24 cellular contexts compared by ENCODE assay signal in the genomic region with DNA sequence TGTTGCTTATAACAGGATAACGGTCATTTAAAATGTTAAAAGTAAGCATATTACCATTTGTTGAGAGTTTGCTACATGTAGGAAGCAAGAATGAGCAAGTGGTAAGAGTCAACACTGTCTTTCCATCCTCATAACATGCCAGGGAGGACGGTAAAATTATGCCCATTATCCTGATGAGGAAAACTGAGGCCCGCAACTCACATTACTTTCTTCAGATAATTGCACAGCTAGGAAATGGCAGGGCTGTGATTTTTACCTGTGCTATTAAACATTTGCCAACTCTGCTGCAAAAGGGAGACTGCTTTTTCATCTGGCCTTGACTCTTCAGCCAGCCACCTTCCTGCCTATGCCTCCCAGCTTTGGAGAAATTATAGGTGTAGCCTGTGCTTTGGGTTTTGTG.
DNase-seq lines count a peak whose midpoint lies in the region; ATAC-seq, FAIRE-seq and TF ChIP-seq lines count a peak whose summit lies in the region.
"Had no signal": no experiment of that assay in that cellular context is flagged by ENCODE, and none has a peak within 500 bp of the region (broad histone marks: within the 10 kb centered on the region; RNA-seq: fewer than 3 reads in every experiment).

No MANE protein-coding gene starts in this region.

- no peaks in the 10 kb centered on the region for H3K27me3 ChIP-seq in HepG2 (ENCODE audit: control insufficient read depth in 1 of 2, insufficient read depth in 2 of 2, low read length in 2 of 2)
- no peaks in the 10 kb centered on the region for H3K27me3 ChIP-seq in right lobe of liver
- H3K27me3 ChIP-seq in OCI-LY1 (ENCODE audit: insufficient read depth, low read length), result no peaks in the 10 kb centered on the region
- no peaks in the 10 kb centered on the region for H3K27me3 ChIP-seq in body of pancreas
- H3K27me3 ChIP-seq: BE2C, BLaER1 had no signal

- TF ChIP-seq EP300 in HepG2 (IDR thresholded peaks at IDR 0.05; ENCODE audit: low read depth in 2 of 2, low read length in 2 of 2) (no peak), HepG2 (CRISPR knock-in tag; IDR thresholded peaks at IDR 0.05; ENCODE audit: borderline replicate concordance) (no peak)

- H3K36me3 Mint-ChIP-seq in stimulated activated memory B cell treated with anti-CD40 and anti-IgM and Interleukin-4, amounts not matched to agents 10 μg/mL and 1 μg/mL and 100 μg/mL, for 72 hours, result no peaks in the 10 kb centered on the region
- H3K36me3 Mint-ChIP-seq in activated naive CD8-positive, alpha-beta T cell treated with anti-CD3 and anti-CD28 coated beads, Interleukin-2, amount 50 U/mL, for 24 hours (ENCODE audit: low read depth), result no peaks in the 10 kb centered on the region
- H3K36me3 Mint-ChIP-seq: CD14-positive monocyte; CD8-positive, alpha-beta T cell had no signal

- H3K4me3 ChIP-seq in HepG2 (replicated peaks in 1 of 3; ENCODE audit: insufficient read depth in 1 of 3, low read depth in 2 of 3, low read length in 3 of 3) (no peak overlapping the region), right lobe of liver (no peak overlapping the region), OCI-LY1 (ENCODE audit: low read depth, low read length, poor library complexity, severe bottlenecking) (no peak overlapping the region), body of pancreas (no peak overlapping the region)
- H3K4me3 ChIP-seq: BLaER1 had no signal

- no peaks in the 10 kb centered on the region for H3K27me3 Mint-ChIP-seq in stimulated activated memory B cell treated with anti-CD40 and anti-IgM and Interleukin-4, amounts not matched to agents 10 μg/mL and 1 μg/mL and 100 μg/mL, for 72 hours
- H3K27me3 Mint-ChIP-seq in activated naive CD8-positive, alpha-beta T cell treated with anti-CD3 and anti-CD28 coated beads, Interleukin-2, amount 50 U/mL, for 24 hours, result no peaks in the 10 kb centered on the region
- H3K27me3 Mint-ChIP-seq: CD4-positive, alpha-beta T cell had no signal

- H2AFZ ChIP-seq in HepG2 (ENCODE audit: low read length) (no peak overlapping the region), OCI-LY1 (ENCODE audit: low read length) (no peak overlapping the region)

- intact Hi-C loops in HepG2 (cut with micrococcal nuclease; ENCODE audit: unreplicated experiment) (no loop called here), right lobe of liver (cut with DNase I) (no loop called here), body of pancreas (cut with DNase I) (no loop called here)

- H3K9me2 ChIP-seq in OCI-LY1 (ENCODE audit: low read depth, low read length), result no peaks in the 10 kb centered on the region

- CTCF ChIA-PET in HepG2 (lab: Yijun Ruan, JAX; ENCODE audit: low intra/inter-chr PET ratio, low total read pairs), result no interaction called here

- H3K27ac Mint-ChIP-seq in stimulated activated memory B cell treated with anti-CD40 and anti-IgM and Interleukin-4, amounts not matched to agents 10 μg/mL and 1 μg/mL and 100 μg/mL, for 72 hours, result peak overlapping the region; percentile 81
- H3K27ac Mint-ChIP-seq in activated naive CD8-positive, alpha-beta T cell treated with anti-CD3 and anti-CD28 coated beads, Interleukin-2, amount 50 U/mL, for 24 hours, result no peak overlapping the region
- H3K27ac Mint-ChIP-seq: CD14-positive monocyte; CD4-positive, alpha-beta T cell; CD8-positive, alpha-beta T cell had no signal

- peaks cover 9% of the 10 kb centered on the region for H3F3A ChIP-seq in OCI-LY1 (ENCODE audit: insufficient read depth, low read length)

- in situ Hi-C loops in HepG2 (cut with HindIII; ENCODE audit: extremely low pct_ligation_motif_present, low pct_unique_long_range_greater_than_20kb), result no loop called here

- TF ChIP-seq RAD21 in HepG2 (CRISPR knock-in tag; IDR thresholded peaks at IDR 0.05), result no peak

- POLR2A ChIA-PET in HepG2 (lab: Yijun Ruan, JAX), result no interaction called here

- H3K4me1 Mint-ChIP-seq in stimulated activated memory B cell treated with anti-CD40 and anti-IgM and Interleukin-4, amounts not matched to agents 10 μg/mL and 1 μg/mL and 100 μg/mL, for 72 hours, result peaks cover 31% of the 10 kb centered on the region
- H3K4me1 Mint-ChIP-seq in activated naive CD8-positive, alpha-beta T cell treated with anti-CD3 and anti-CD28 coated beads, Interleukin-2, amount 50 U/mL, for 24 hours, result peaks cover 12% of the 10 kb centered on the region
- H3K4me1 Mint-ChIP-seq: CD14-positive monocyte had no signal

- WGBS in HepG2 (ENCODE audit: low lambda C conversion rate), result 87% methylated on average over 3 of the region's 3 CpGs
- WGBS in right lobe of liver (ENCODE audit: insufficient coverage, low coverage, low lambda C conversion rate, missing lambda C conversion rate), result 100% methylated on average over 3 of the region's 3 CpGs
- whole genome bisulfite sequencing in body of pancreas, 2 donors, result 91 to 92% methylated on average over 3 of the region's 3 CpGs

- no peaks in the 10 kb centered on the region for H3K79me2 ChIP-seq in HepG2 (ENCODE audit: insufficient read depth, low read length)
- no peaks in the 10 kb centered on the region for H3K79me2 ChIP-seq in OCI-LY1 (ENCODE audit: insufficient read depth, low read length)

- H4K20me1 ChIP-seq in HepG2 (ENCODE audit: insufficient read depth, low read length) (no peaks in the 10 kb centered on the region), OCI-LY1 (ENCODE audit: insufficient read depth, low read length) (no peaks in the 10 kb centered on the region)
- H4K20me1 ChIP-seq: BLaER1 had no signal

- H3K9me3 ChIP-seq in HepG2 (ENCODE audit: low read length) (peaks cover 6% of the 10 kb centered on the region), right lobe of liver (no peaks in the 10 kb centered on the region), OCI-LY1 (ENCODE audit: low read length) (no peaks in the 10 kb centered on the region), body of pancreas (no peaks in the 10 kb centered on the region)
- H3K9me3 ChIP-seq: BE2C, BLaER1 had no signal

- DNase-seq in HepG2 (ENCODE audit: low spot score), result no peak
- no peak for DNase-seq in right lobe of liver
- DNase-seq in body of pancreas, result no peak
- DNase-seq in SKM-1 treated with dmso at 0.1 percent for 144 hours (lab: John Stamatoyannopoulos, UW; ENCODE audit: unreplicated experiment), result no peak
- no peak for DNase-seq in activated naive CD8-positive, alpha-beta T cell treated with anti-CD3 and anti-CD28 coated beads, Interleukin-2, amount 50 U/mL, for 24 hours
- no peak for DNase-seq in Kasumi-1 (lab: John Stamatoyannopoulos, UW)
- DNase-seq: ACHN; BE2C; C1 segment of cervical spinal cord; Caco-2; Calu3; CD4-positive, alpha-beta T cell; CD8-positive, alpha-beta T cell; DMS79 treated with DMSO at 0.1 percent for 48 hours; GF-D8 had no signal

- TF ChIP-seq CTCF in HepG2 (CRISPR knock-in tag; IDR thresholded peaks at IDR 0.05), result no peak
- no peak for TF ChIP-seq CTCF in right lobe of liver (IDR thresholded peaks at IDR 0.05)
- no peak for TF ChIP-seq CTCF in OCI-LY1 (IDR thresholded peaks at IDR 0.05; ENCODE audit: low read length)
- TF ChIP-seq CTCF in body of pancreas (IDR thresholded peaks at IDR 0.05), result no peak

- no peak overlapping the region for H3K9ac ChIP-seq in HepG2 (ENCODE audit: insufficient read depth, low read depth, low read length)
- peak overlapping the region; percentile 76; the same call in 1 of the 2 replicates for H3K9ac ChIP-seq in OCI-LY1 (ENCODE audit: low read length)
- H3K9ac ChIP-seq: BLaER1 had no signal

- no peak for FAIRE-seq in HepG2 (lab: Jason Lieb, UNC)
- FAIRE-seq: D721Med, G401.6, GM12892, GM18507 had no signal

- no peak for TF ChIP-seq POLR2A in HepG2 (IDR thresholded peaks at IDR 0.05; ENCODE audit: insufficient read depth in 1 of 2, low read depth in 2 of 2, low read length in 2 of 2)
- TF ChIP-seq POLR2A in right lobe of liver (IDR thresholded peaks at IDR 0.05), result no peak
- TF ChIP-seq POLR2A in body of pancreas (IDR thresholded peaks at IDR 0.05), result no peak

- H3K4me3 Mint-ChIP-seq in stimulated activated memory B cell treated with anti-CD40 and anti-IgM and Interleukin-4, amounts not matched to agents 10 μg/mL and 1 μg/mL and 100 μg/mL, for 72 hours, result no peak overlapping the region
- H3K4me3 Mint-ChIP-seq in activated naive CD8-positive, alpha-beta T cell treated with anti-CD3 and anti-CD28 coated beads, Interleukin-2, amount 50 U/mL, for 24 hours, result no peak overlapping the region
- H3K4me3 Mint-ChIP-seq: CD14-positive monocyte; CD4-positive, alpha-beta T cell; CD8-positive, alpha-beta T cell had no signal

- H3K36me3 ChIP-seq in HepG2 (replicated peaks in 1 of 2; ENCODE audit: control insufficient read depth in 1 of 2, insufficient read depth in 2 of 2, low read length in 2 of 2) (no peaks in the 10 kb centered on the region), right lobe of liver (no peaks in the 10 kb centered on the region), OCI-LY1 (ENCODE audit: insufficient read depth, low read length) (no peaks in the 10 kb centered on the region), body of pancreas (replicated peaks in 1 of 2; ENCODE audit: insufficient read depth in 1 of 2, low read depth in 2 of 2) (no peaks in the 10 kb centered on the region)
- H3K36me3 ChIP-seq: BE2C, BLaER1 had no signal

- peaks cover 68% of the 10 kb centered on the region for H3K4me1 ChIP-seq in HepG2 (ENCODE audit: insufficient read depth, low read length)
- H3K4me1 ChIP-seq in right lobe of liver, result peaks cover 0 to 5% (median 0%) of the 10 kb centered on the region in 4 donors
- H3K4me1 ChIP-seq in OCI-LY1 (ENCODE audit: insufficient read depth, low read length, severe bottlenecking), result peaks cover 84% of the 10 kb centered on the region
- peaks cover 38% of the 10 kb centered on the region for H3K4me1 ChIP-seq in body of pancreas

- BruUV-seq in HepG2 (replicated peaks; lab: Mats Ljungman, UMichigan), result no TSS peak

- no peaks in the 10 kb centered on the region for H3K9me3 Mint-ChIP-seq in stimulated activated memory B cell treated with anti-CD40 and anti-IgM and Interleukin-4, amounts not matched to agents 10 μg/mL and 1 μg/mL and 100 μg/mL, for 72 hours
- H3K9me3 Mint-ChIP-seq in activated naive CD8-positive, alpha-beta T cell treated with anti-CD3 and anti-CD28 coated beads, Interleukin-2, amount 50 U/mL, for 24 hours, result no peaks in the 10 kb centered on the region
- H3K9me3 Mint-ChIP-seq: CD4-positive, alpha-beta T cell; CD8-positive, alpha-beta T cell had no signal

- ATAC-seq in HepG2, result no peak
- no peak for ATAC-seq in right lobe of liver
- ATAC-seq in body of pancreas, result no peak
- no peak for ATAC-seq in stimulated activated memory B cell treated with anti-CD40 and anti-IgM and Interleukin-4, amounts not matched to agents 10 μg/mL and 1 μg/mL and 100 μg/mL, for 72 hours
- no peak for ATAC-seq in activated naive CD8-positive, alpha-beta T cell treated with anti-CD3 and anti-CD28 coated beads, Interleukin-2, amount 50 U/mL, for 24 hours
- ATAC-seq: CD8-positive, alpha-beta T cell had no signal

- H3K27ac ChIP-seq in HepG2 (ENCODE audit: extremely low read length, insufficient read depth, low read length), result no peak overlapping the region
- H3K27ac ChIP-seq in right lobe of liver, result no peak overlapping the region
- H3K27ac ChIP-seq in OCI-LY1 (ENCODE audit: low read depth, low read length, poor library complexity, severe bottlenecking), result peak overlapping the region; percentile 97
- peak overlapping the region in 3 of 4 donors; percentile 1 to 88 (median 86) for H3K27ac ChIP-seq in body of pancreas
- H3K27ac ChIP-seq: 22Rv1, BLaER1 had no signal

- H3K4me2 ChIP-seq in HepG2 (ENCODE audit: low read depth, low read length) (no peak overlapping the region), OCI-LY1 (ENCODE audit: low read length) (no peak overlapping the region; the same call in 1 of the 2 replicates)
- H3K4me2 ChIP-seq: BLaER1 had no signal

TF ChIP-seq in HepG2, 621 proteins besides CTCF, POLR2A, EP300 and RAD21 (continues in another document):
- TF ChIP-seq ZNF629 (CRISPR knock-in tag; conservative IDR thresholded peaks at IDR 0.05), result peak; percentile 94

Comparison
In these comparisons a context has a peak if more than half of its experiments do, and no peak if none do; other contexts are left out.
1. H3K27ac ChIP-seq: peak in OCI-LY1 (single experiment) and body of pancreas (3 of 4); none in HepG2 (single experiment) and right lobe of liver (0 of 3).